Comparison of ENCODE assay signal across 1 cellular context in genomic region chr2:105597831-105598293, GRCh38.
TF ChIP-seq lines count a peak whose summit lies in the region.

No MANE protein-coding gene starts in this region.

TF ChIP-seq in K562, 482 proteins besides CTCF, POLR2A, EP300 and RAD21 (continued from another document):
- TF ChIP-seq PRDM10 (IDR thresholded peaks at IDR 0.05; ENCODE audit: partially characterized antibody) = no peak
- peak; percentile 43; the same call in 1 of the 2 replicates for TF ChIP-seq SPI1 (IDR thresholded peaks at IDR 0.05; ENCODE audit: borderline replicate concordance, low read depth, low read length)
- TF ChIP-seq MITF (IDR thresholded peaks at IDR 0.05) = no peak
- no peak for TF ChIP-seq ZNF696 (CRISPR knock-in tag; conservative IDR thresholded peaks at IDR 0.05)
- 0 out of 6 replicates have a peak, but pooled peaks of 1 of the 3 experiments have one; percentile 15 for TF ChIP-seq ZBTB11 (CRISPR knock-in tag; IDR thresholded peaks at IDR 0.05)
- TF ChIP-seq JUNB (CRISPR knock-in tag; conservative IDR thresholded peaks at IDR 0.05) = no peak
- no peak for TF ChIP-seq TCF15 (CRISPR knock-in tag; IDR thresholded peaks at IDR 0.05)
- TF ChIP-seq UBTF (IDR thresholded peaks at IDR 0.05; ENCODE audit: borderline replicate concordance in 1 of 2, low read depth in 2 of 2, low read length in 2 of 2) = no peak
- TF ChIP-seq SRSF1 (IDR thresholded peaks at IDR 0.05; ENCODE audit: low read depth, low read length) = no peak
- no peak for TF ChIP-seq ZFP36 (IDR thresholded peaks at IDR 0.05; ENCODE audit: low read depth, low read length, partially characterized antibody)
- peak; percentile 56; the same call in 1 of the 2 replicates for TF ChIP-seq ZNF589 (CRISPR knock-in tag; IDR thresholded peaks at IDR 0.05; ENCODE audit: low read depth)
- TF ChIP-seq ZNF511 (CRISPR knock-in tag; IDR thresholded peaks at IDR 0.05) = no peak
- TF ChIP-seq PHB (CRISPR knock-in tag; IDR thresholded peaks at IDR 0.05) = no peak
- TF ChIP-seq NR4A1 (CRISPR knock-in tag; IDR thresholded peaks at IDR 0.05) = no peak
- TF ChIP-seq NR4A1 (tag; IDR thresholded peaks at IDR 0.05) = no peak
